In genomic region chr9:78017294-78017693, GRCh38 we compare ENCODE assay signal across 19 cellular contexts. TPM values are rescaled to one million over a fixed set of nuclear protein-coding genes. Genes with fewer than 3 reads are reported as not detected.
DNase-seq lines count a peak whose midpoint lies in the region; ATAC-seq and TF ChIP-seq lines count a peak whose summit lies in the region.
"Had no signal": no experiment of that assay in that cellular context is flagged by ENCODE, and none has a peak within 500 bp of the region (broad histone marks: within the 10 kb centered on the region; RNA-seq: fewer than 3 reads in every experiment).

No MANE protein-coding gene starts in this region.

- H3K4me1 ChIP-seq in GM23338 (ENCODE audit: insufficient read depth) (peaks cover 38% of the 10 kb centered on the region), suprapubic skin (peaks cover 25% of the 10 kb centered on the region)
- H3K4me1 ChIP-seq in naive thymus-derived CD4-positive, alpha-beta T cell (ENCODE audit: control insufficient read depth in 2 of 2, insufficient read depth in 2 of 2, low read length in 2 of 2) = peaks cover 0 to 20% of the 10 kb centered on the region in 2 donors

- H3K9me3 ChIP-seq in T-helper 17 cell (ENCODE audit: control insufficient read depth, low read length, poor library complexity, severe bottlenecking) (no peaks in the 10 kb centered on the region), suprapubic skin (no peaks in the 10 kb centered on the region)
- no peaks in the 10 kb centered on the region for H3K9me3 ChIP-seq in naive thymus-derived CD4-positive, alpha-beta T cell (ENCODE audit: control insufficient read depth in 2 of 3, low read length in 3 of 3)
- H3K9me3 ChIP-seq: A549, Peyer's patch, SJCRH30 had no signal

- H3K4me1 Mint-ChIP-seq in CD14-positive monocyte (peaks cover 69% of the 10 kb centered on the region), GM23338 (peaks cover 46% of the 10 kb centered on the region), T-helper 17 cell (peaks cover 30% of the 10 kb centered on the region)
- peaks cover 38 to 69% (median 57%) of the 10 kb centered on the region in 7 donors for H3K4me1 Mint-ChIP-seq in naive thymus-derived CD4-positive, alpha-beta T cell
- H3K4me1 Mint-ChIP-seq: B cell had no signal

- no peaks in the 10 kb centered on the region for H3K36me3 ChIP-seq in GM23338 (ENCODE audit: insufficient read depth)
- no peaks in the 10 kb centered on the region for H3K36me3 ChIP-seq in naive thymus-derived CD4-positive, alpha-beta T cell (ENCODE audit: control insufficient read depth in 2 of 3, insufficient read depth in 3 of 3, low read length in 3 of 3)
- no peaks in the 10 kb centered on the region for H3K36me3 ChIP-seq in suprapubic skin
- H3K36me3 ChIP-seq: Peyer's patch, SJCRH30 had no signal

- H3K36me3 Mint-ChIP-seq in CD14-positive monocyte = peaks cover 3 to 12% of the 10 kb centered on the region in 2 donors
- H3K36me3 Mint-ChIP-seq in GM23338 (ENCODE audit: low read depth) = no peaks in the 10 kb centered on the region
- H3K36me3 Mint-ChIP-seq in T-helper 17 cell (ENCODE audit: low read depth) = peaks cover 2% of the 10 kb centered on the region
- H3K36me3 Mint-ChIP-seq in naive thymus-derived CD4-positive, alpha-beta T cell = peaks cover 3 to 20% (median 14%) of the 10 kb centered on the region in 5 donors

- H3K4me3 Mint-ChIP-seq in CD14-positive monocyte (no peak overlapping the region), GM23338 (no peak overlapping the region), T-helper 17 cell (no peak overlapping the region)
- H3K4me3 Mint-ChIP-seq in naive thymus-derived CD4-positive, alpha-beta T cell = peak overlapping the region in 3 of 10 donors; percentile 19 to 43 (median 25)
- H3K4me3 Mint-ChIP-seq: B cell, H9 had no signal

- H3K27ac ChIP-seq in GM23338 (ENCODE audit: low read depth) (no peak overlapping the region), suprapubic skin (no peak overlapping the region)
- no peak overlapping the region for H3K27ac ChIP-seq in naive thymus-derived CD4-positive, alpha-beta T cell (ENCODE audit: low read depth, low read length)
- H3K27ac ChIP-seq: A549, Peyer's patch, SJCRH30 had no signal

- no peaks in the 10 kb centered on the region for H3K27me3 Mint-ChIP-seq in CD14-positive monocyte (ENCODE audit: low read depth in 3 of 3)
- H3K27me3 Mint-ChIP-seq in GM23338 (ENCODE audit: insufficient read depth, low read depth, poor library complexity) = peaks cover 2% of the 10 kb centered on the region
- H3K27me3 Mint-ChIP-seq in T-helper 17 cell = no peaks in the 10 kb centered on the region
- no peaks in the 10 kb centered on the region for H3K27me3 Mint-ChIP-seq in naive thymus-derived CD4-positive, alpha-beta T cell

- H3K9me2 ChIP-seq in GM23338 (ENCODE audit: insufficient read depth) = no peaks in the 10 kb centered on the region

- H3K27me3 ChIP-seq in GM23338 (ENCODE audit: insufficient read depth) = no peaks in the 10 kb centered on the region
- no peaks in the 10 kb centered on the region for H3K27me3 ChIP-seq in naive thymus-derived CD4-positive, alpha-beta T cell (ENCODE audit: control insufficient read depth in 2 of 2, insufficient read depth in 2 of 2, low read length in 2 of 2)
- H3K27me3 ChIP-seq in suprapubic skin = no peaks in the 10 kb centered on the region
- H3K27me3 ChIP-seq: Peyer's patch, SJCRH30 had no signal

- TF ChIP-seq CTCF in CD14-positive monocyte (IDR thresholded peaks at IDR 0.05) = no peak
- no peak for TF ChIP-seq CTCF in GM23338 (conservative IDR thresholded peaks at IDR 0.05; ENCODE audit: low read depth in 2 of 2)
- no peak for TF ChIP-seq CTCF in suprapubic skin (IDR thresholded peaks at IDR 0.05)

- H3K4me3 ChIP-seq in GM23338 (no peak overlapping the region), suprapubic skin (no peak overlapping the region)
- H3K4me3 ChIP-seq in naive thymus-derived CD4-positive, alpha-beta T cell (ENCODE audit: low read length) = no peak overlapping the region
- H3K4me3 ChIP-seq: A549, Peyer's patch, SJCRH30 had no signal

- H3K27ac Mint-ChIP-seq in CD14-positive monocyte (peak overlapping the region in 6 of 7 donors; percentile 26 to 76 (median 67)), GM23338 (peak overlapping the region; percentile 63; the same call in 1 of the 2 replicates), T-helper 17 cell (peak overlapping the region; percentile 43)
- peak overlapping the region in 5 of 9 donors; percentile 9 to 54 (median 45) for H3K27ac Mint-ChIP-seq in naive thymus-derived CD4-positive, alpha-beta T cell
- H3K27ac Mint-ChIP-seq: B cell had no signal

- DNase-seq in CD14-positive monocyte (ENCODE audit: low spot score) = no peak
- no peak for DNase-seq in GM23338 (ENCODE audit: low spot score)
- DNase-seq in T-helper 17 cell = no peak
- no peak for DNase-seq in naive thymus-derived CD4-positive, alpha-beta T cell
- DNase-seq in suprapubic skin (ENCODE audit: low spot score in 2 of 2) = no peak
- no peak for DNase-seq in T-helper 1 cell
- DNase-seq: EL, H9, KG1, NCI-H1105 treated with DMSO at 0.1 percent for 48 hours, NCI-H2081, NCI-H2171, NCI-H524 treated with DMSO at 0.1 percent for 48 hours, Peyer's patch, SJCRH30 had no signal

- TF ChIP-seq EP300 in suprapubic skin (IDR thresholded peaks at IDR 0.05) = no peak

- WGBS in suprapubic skin = 70% methylated on average over 2 of the region's 2 CpGs

- H3K9me3 Mint-ChIP-seq in CD14-positive monocyte (no peaks in the 10 kb centered on the region), GM23338 (no peaks in the 10 kb centered on the region)
- H3K9me3 Mint-ChIP-seq in naive thymus-derived CD4-positive, alpha-beta T cell = peaks cover 0 to 2% (median 0%) of the 10 kb centered on the region in 11 donors
- H3K9me3 Mint-ChIP-seq: H9 had no signal

- POLR2A ChIA-PET in naive thymus-derived CD4-positive, alpha-beta T cell (lab: Charles Lee) = interaction anchor here (0.7 to 2.1 kb wide), 2 partner anchors 12 to 33 kb away, joined by 4 to 5 read pairs; no protein-coding TSS in a partner anchor

- H3K79me2 ChIP-seq in GM23338 (replicated peaks; ENCODE audit: insufficient read depth) = peaks cover 100% of the 10 kb centered on the region

- ATAC-seq in GM23338 = no peak
- ATAC-seq in T-helper 17 cell = no peak
- ATAC-seq in naive thymus-derived CD4-positive, alpha-beta T cell = no peak
- ATAC-seq in esophagus mucosa = no peak
- ATAC-seq: A549 had no signal

- TF ChIP-seq POLR2A in suprapubic skin (IDR thresholded peaks at IDR 0.05) = no peak

- H4K20me1 ChIP-seq in GM23338 (replicated peaks; ENCODE audit: insufficient read depth) = peaks cover 3% of the 10 kb centered on the region; the same call in 1 of the 2 replicates

- CTCF ChIA-PET in naive thymus-derived CD4-positive, alpha-beta T cell (lab: Charles Lee) = no interaction called here

- H3K4me2 ChIP-seq in GM23338 = no peak overlapping the region
- H3K4me2 ChIP-seq: A549 had no signal

- no peak overlapping the region for H2AFZ ChIP-seq in GM23338

- no peaks in the 10 kb centered on the region for H3F3A ChIP-seq in GM23338 (replicated peaks; ENCODE audit: low read depth)

- intact Hi-C loops in CD14-positive monocyte (cut with micrococcal nuclease) = no loop called here
- intact Hi-C loops in naive thymus-derived CD4-positive, alpha-beta T cell (cut with micrococcal nuclease) = loop anchor here in 1 of 2 donors (1.0 kb wide), 1 partner anchor 8 kb away; no protein-coding TSS in a partner anchor

TF ChIP-seq in GM23338, 12 proteins besides CTCF, POLR2A, EP300 and RAD21:
- TF ChIP-seq EZH2phosphoT487 (IDR thresholded peaks at IDR 0.05; ENCODE audit: unreplicated experiment) = no peak
- TF ChIP-seq STAT1 (IDR thresholded peaks at IDR 0.05; ENCODE audit: unreplicated experiment) = no peak
- TF ChIP-seq JUNB (IDR thresholded peaks at IDR 0.05; ENCODE audit: unreplicated experiment) = no peak
TF ChIP-seq in GM23338: peak in this region for 0.

RNA-seq across cellular contexts. Expression of gene GNAQ, which starts 14.3 kb away (rescaled TPM):
- 1 to 10 TPM; 8.3 to 9.6 TPM for polyA plus RNA-seq in CD14-positive monocyte
- 43.1 and 59.1 TPM in 2 replicates for total RNA-seq in GM23338 (2014; rRNA removed; shearing (Covaris generic))
- 21.1 and 22.3 TPM in 2 replicates for polyA plus RNA-seq in GM23338 (2016; fragmentation: Nextera tagmentation; extraction: Ambion mirVana)
- 10 to 100 TPM; 57.1 to 68.1 TPM for total RNA-seq in T-helper 17 cell
- 10 to 100 TPM; 37.7 to 60.6 (median 47.7) TPM for total RNA-seq in naive thymus-derived CD4-positive, alpha-beta T cell
- 10 to 100 TPM in 1 of 2 donors, 1 to 10 TPM in 1; 7.2 to 11.4 TPM for polyA plus RNA-seq in naive thymus-derived CD4-positive, alpha-beta T cell
- total RNA-seq in suprapubic skin = 10 to 100 TPM; 16.0 to 29.0 (median 17.7) TPM
- 28.8 TPM for total RNA-seq in esophagus mucosa
- total RNA-seq: OCI-LY7 had no signal
